In the genomic region with DNA sequence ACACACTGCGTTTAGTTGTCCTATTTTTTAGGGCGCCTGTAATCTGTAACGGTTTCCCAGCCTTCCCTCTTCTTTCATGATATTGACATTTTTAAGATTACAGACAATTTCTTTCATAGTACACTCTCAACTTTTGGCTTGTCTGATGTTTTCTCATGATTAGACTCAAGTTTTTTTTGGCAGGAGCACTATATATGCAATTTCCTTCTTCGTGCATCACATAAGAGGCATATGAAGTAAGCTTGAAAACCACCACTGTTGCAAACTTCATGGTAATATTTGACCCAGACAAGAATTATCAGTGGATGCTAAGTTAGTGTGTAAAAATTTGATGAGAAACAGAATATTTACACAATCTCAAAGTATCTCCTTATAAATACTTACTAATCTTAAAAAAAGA, we compare ENCODE assay signal across 19 cellular contexts.
"Had no signal": no experiment of that assay in that cellular context is flagged by ENCODE, and none has a peak within 500 bp of the region (broad histone marks: within the 10 kb centered on the region; RNA-seq: fewer than 3 reads in every experiment).

No MANE protein-coding gene starts in this region.

- H3K4me1 ChIP-seq: colonic mucosa, tibial nerve had no signal

- H3K4me2 ChIP-seq: hepatocyte had no signal

- H3K36me3 ChIP-seq: colonic mucosa, tibial nerve had no signal

- H3K4me3 ChIP-seq: colonic mucosa, hepatocyte, tibial nerve had no signal

- H2AFZ ChIP-seq: hepatocyte had no signal

- H3K27ac ChIP-seq: colonic mucosa, hepatocyte, tibial nerve had no signal

- ATAC-seq: activated CD8-positive, alpha-beta T cell treated with anti-CD3 and anti-CD28 coated beads for 36 hours had no signal

- H3K27me3 ChIP-seq: colonic mucosa, hepatocyte, tibial nerve had no signal

- H3K9me3 ChIP-seq: colonic mucosa, tibial nerve had no signal

- H3K79me2 ChIP-seq: hepatocyte had no signal

- DNase-seq: activated CD4-positive, alpha-beta T cell treated with anti-CD3 and anti-CD28 coated beads, Interleukin-2, amount 10 ng/mL, durations not matched to agents 24 days and 14 days; activated CD8-positive, alpha-beta T cell treated with anti-CD3 and anti-CD28 coated beads for 36 hours; activated effector memory CD4-positive, alpha-beta T cell treated with Interleukin-2 at 50 U/mL for 16 hours; activated naive CD4-positive, alpha-beta T cell treated with anti-CD3 and anti-CD28 coated beads, Interleukin-2, amount 10 ng/mL, durations not matched to agents 7 days and 5 days; activated T-cell treated with anti-CD3 and anti-CD28 coated beads, Interleukin-2, amount 50 U/mL, for 24 hours; central memory CD4-positive, alpha-beta T cell; colonic mucosa; foreskin fibroblast; midbrain; nephron progenitor cell; nucleus accumbens; posterior cingulate gyrus; retina; stimulated activated CD4-positive, alpha-beta T cell treated with anti-CD3 and anti-CD28 coated beads, Interleukin-2, amount 100 ng/mL, for 24 hours; stimulated activated naive CD4-positive, alpha-beta T cell treated with Interleukin-2 at 50 U/mL for 16 hours; substantia nigra; T1000 had no signal
